12 cellular contexts compared by ENCODE assay signal in genomic region chr7:73971701-73972341, GRCh38. TPM values are rescaled to one million over a fixed set of nuclear protein-coding genes. Genes with fewer than 3 reads are reported as not detected.
DNase-seq lines count a peak whose midpoint lies in the region; ATAC-seq and TF ChIP-seq lines count a peak whose summit lies in the region.
"Had no signal": no experiment of that assay in that cellular context is flagged by ENCODE, and none has a peak within 500 bp of the region (broad histone marks: within the 10 kb centered on the region; RNA-seq: fewer than 3 reads in every experiment).

No MANE protein-coding gene starts in this region.

- no peak overlapping the region for H3K4me3 Mint-ChIP-seq in natural killer cell
- no peak overlapping the region for H3K4me3 Mint-ChIP-seq in natural killer cell treated with Interleukin-12 subunit alpha and Interleukin-12 subunit beta and Interleukin-15 and Interleukin-18, amount 100 ng/mL, for 72 hours
- no peak overlapping the region for H3K4me3 Mint-ChIP-seq in activated naive CD8-positive, alpha-beta T cell treated with anti-CD3 and anti-CD28 coated beads, Interleukin-2, amount 50 U/mL, for 24 hours
- H3K4me3 Mint-ChIP-seq: activated CD4-positive, alpha-beta memory T cell treated with anti-CD3 and anti-CD28 coated beads, Interleukin-2, amount 10 ng/mL, durations not matched to agents 7 days and 5 days had no signal

- in situ Hi-C loops in ACHN (cut with HindIII; ENCODE audit: low pct_ligation_motif_present, low pct_unique_long_range_greater_than_20kb, low sequenced_read_pairs): no loop called here

- peaks cover 0 to 6% of the 10 kb centered on the region in 2 donors for H3K4me1 Mint-ChIP-seq in natural killer cell
- H3K4me1 Mint-ChIP-seq in natural killer cell treated with Interleukin-12 subunit alpha and Interleukin-12 subunit beta and Interleukin-15 and Interleukin-18, amount 100 ng/mL, for 72 hours (ENCODE audit: low read depth in 2 of 2): peaks cover 0 to 3% of the 10 kb centered on the region in 2 donors
- H3K4me1 Mint-ChIP-seq in activated naive CD8-positive, alpha-beta T cell treated with anti-CD3 and anti-CD28 coated beads, Interleukin-2, amount 50 U/mL, for 24 hours: peaks cover 3% of the 10 kb centered on the region

- no peak overlapping the region for H3K27ac Mint-ChIP-seq in natural killer cell
- no peak overlapping the region for H3K27ac Mint-ChIP-seq in natural killer cell treated with Interleukin-12 subunit alpha and Interleukin-12 subunit beta and Interleukin-15 and Interleukin-18, amount 100 ng/mL, for 72 hours
- no peak overlapping the region for H3K27ac Mint-ChIP-seq in activated naive CD8-positive, alpha-beta T cell treated with anti-CD3 and anti-CD28 coated beads, Interleukin-2, amount 50 U/mL, for 24 hours
- H3K27ac Mint-ChIP-seq: activated CD4-positive, alpha-beta memory T cell treated with anti-CD3 and anti-CD28 coated beads, Interleukin-2, amount 10 ng/mL, durations not matched to agents 7 days and 5 days had no signal

- H3K36me3 Mint-ChIP-seq in natural killer cell: no peaks in the 10 kb centered on the region
- H3K36me3 Mint-ChIP-seq in natural killer cell treated with Interleukin-12 subunit alpha and Interleukin-12 subunit beta and Interleukin-15 and Interleukin-18, amount 100 ng/mL, for 72 hours: no peaks in the 10 kb centered on the region
- no peaks in the 10 kb centered on the region for H3K36me3 Mint-ChIP-seq in activated naive CD8-positive, alpha-beta T cell treated with anti-CD3 and anti-CD28 coated beads, Interleukin-2, amount 50 U/mL, for 24 hours (ENCODE audit: low read depth)

- H3K9me3 Mint-ChIP-seq in natural killer cell: peaks cover 3% of the 10 kb centered on the region in 2 donors
- no peaks in the 10 kb centered on the region for H3K9me3 Mint-ChIP-seq in natural killer cell treated with Interleukin-12 subunit alpha and Interleukin-12 subunit beta and Interleukin-15 and Interleukin-18, amount 100 ng/mL, for 72 hours
- no peaks in the 10 kb centered on the region for H3K9me3 Mint-ChIP-seq in activated naive CD8-positive, alpha-beta T cell treated with anti-CD3 and anti-CD28 coated beads, Interleukin-2, amount 50 U/mL, for 24 hours

- H3K27me3 ChIP-seq in kidney epithelial cell (ENCODE audit: control insufficient read depth, insufficient read depth, low read length): peaks cover 6% of the 10 kb centered on the region

- H3K4me3 ChIP-seq in kidney epithelial cell (ENCODE audit: low read depth, low read length): no peak overlapping the region

- H3K27me3 Mint-ChIP-seq in natural killer cell (ENCODE audit: low read depth in 2 of 2): no peaks in the 10 kb centered on the region
- no peaks in the 10 kb centered on the region for H3K27me3 Mint-ChIP-seq in natural killer cell treated with Interleukin-12 subunit alpha and Interleukin-12 subunit beta and Interleukin-15 and Interleukin-18, amount 100 ng/mL, for 72 hours
- no peaks in the 10 kb centered on the region for H3K27me3 Mint-ChIP-seq in activated naive CD8-positive, alpha-beta T cell treated with anti-CD3 and anti-CD28 coated beads, Interleukin-2, amount 50 U/mL, for 24 hours
- H3K27me3 Mint-ChIP-seq: activated CD4-positive, alpha-beta memory T cell treated with anti-CD3 and anti-CD28 coated beads, Interleukin-2, amount 10 ng/mL, durations not matched to agents 7 days and 5 days had no signal

- DNase-seq in natural killer cell (peak; percentile 11), kidney epithelial cell (ENCODE audit: low read depth) (no peak), ACHN (no peak)
- DNase-seq in natural killer cell treated with Interleukin-12 subunit alpha and Interleukin-12 subunit beta and Interleukin-15 and Interleukin-18, amount 100 ng/mL, for 72 hours (ENCODE audit: low spot score): no peak
- DNase-seq in activated CD8-positive, alpha-beta memory T cell treated with anti-CD3 and anti-CD28 coated beads, Interleukin-2, amount 50 U/mL, for 48 hours: peak; percentile 32
- no peak for DNase-seq in activated naive CD8-positive, alpha-beta T cell treated with anti-CD3 and anti-CD28 coated beads, Interleukin-2, amount 50 U/mL, for 24 hours
- DNase-seq: amniotic stem cell, left ventricle myocardium superior, NCI-H2107 had no signal

- intact Hi-C loops in natural killer cell (cut with micrococcal nuclease): no loop called here

- TF ChIP-seq CTCF in natural killer cell (IDR thresholded peaks at IDR 0.05): no peak
- TF ChIP-seq CTCF in kidney epithelial cell (IDR thresholded peaks at IDR 0.05; ENCODE audit: insufficient read depth, low read length, poor library complexity, severe bottlenecking): peak; percentile 29

- no peak for ATAC-seq in natural killer cell
- no peak for ATAC-seq in natural killer cell treated with Interleukin-12 subunit alpha and Interleukin-12 subunit beta and Interleukin-15 and Interleukin-18, amount 100 ng/mL, for 72 hours
- no peak for ATAC-seq in GM18502 (IDR thresholded peaks at IDR 0.05; ENCODE audit: poor library complexity, unreplicated experiment)
- ATAC-seq in HG03159 (IDR thresholded peaks at IDR 0.05; ENCODE audit: unreplicated experiment): no peak
- no peak for ATAC-seq in activated naive CD8-positive, alpha-beta T cell treated with anti-CD3 and anti-CD28 coated beads, Interleukin-2, amount 50 U/mL, for 24 hours
- ATAC-seq: left ventricle myocardium superior had no signal

- no peaks in the 10 kb centered on the region for H3K36me3 ChIP-seq in kidney epithelial cell (ENCODE audit: control insufficient read depth, insufficient read depth, low read length)

RNA-seq across cellular contexts. Expression of gene ELN, which starts 56.2 kb away (rescaled TPM):
- under 1 TPM in 1 of 3 donors, not detected in 2; 0.75 TPM for total RNA-seq in natural killer cell
- under 1 TPM in 1 of 2 donors, not detected in 1; 0.10 TPM for total RNA-seq in natural killer cell treated with Interleukin-12 subunit alpha and Interleukin-12 subunit beta and Interleukin-15 and Interleukin-18, amount 100 ng/mL, for 72 hours
- 0.07 TPM in 1 of 2 replicates, not detected in the other for total RNA-seq in kidney epithelial cell
- total RNA-seq: activated CD4-positive, alpha-beta memory T cell treated with anti-CD3 and anti-CD28 coated beads, Interleukin-2, amount 10 ng/mL, durations not matched to agents 7 days and 5 days had no signal

Comparison
In these comparisons a context has a peak if more than half of its experiments do, and no peak if none do; other contexts are left out.
1. DNase-seq: peak in natural killer cell (single experiment) and activated CD8-positive, alpha-beta memory T cell treated with anti-CD3 and anti-CD28 coated beads, Interleukin-2, amount 50 U/mL, for 48 hours (single experiment); none in natural killer cell treated with Interleukin-12 subunit alpha and Interleukin-12 subunit beta and Interleukin-15 and Interleukin-18, amount 100 ng/mL, for 72 hours (single experiment), kidney epithelial cell (single experiment), ACHN (single experiment) and activated naive CD8-positive, alpha-beta T cell treated with anti-CD3 and anti-CD28 coated beads, Interleukin-2, amount 50 U/mL, for 24 hours (single experiment).